In genomic region chr10:73840403-73841301, GRCh38 we compare ENCODE assay signal across 2 cellular contexts.
A peak's percentile ranks its signal among the peaks of the same experiment; 100 is the strongest.
TF ChIP-seq lines count a peak whose summit lies in the region.

No MANE protein-coding gene starts in this region.

TF ChIP-seq in HEK293, 187 proteins besides CTCF, POLR2A, EP300 and RAD21:
- TF ChIP-seq ZNF335 (tag by site-specific recombination; conservative IDR thresholded peaks at IDR 0.05), result no peak
- TF ChIP-seq PRDM6 (tag by site-specific recombination; IDR thresholded peaks at IDR 0.05), result no peak
- 0 out of 2 replicates have a peak, but pooled peaks have one; percentile 13 for TF ChIP-seq ZIC2 (tag by site-specific recombination; IDR thresholded peaks at IDR 0.05)

TF ChIP-seq in HepG2, 621 proteins besides CTCF, POLR2A, EP300 and RAD21 (continues in another document):
- TF ChIP-seq, protein P1, sequence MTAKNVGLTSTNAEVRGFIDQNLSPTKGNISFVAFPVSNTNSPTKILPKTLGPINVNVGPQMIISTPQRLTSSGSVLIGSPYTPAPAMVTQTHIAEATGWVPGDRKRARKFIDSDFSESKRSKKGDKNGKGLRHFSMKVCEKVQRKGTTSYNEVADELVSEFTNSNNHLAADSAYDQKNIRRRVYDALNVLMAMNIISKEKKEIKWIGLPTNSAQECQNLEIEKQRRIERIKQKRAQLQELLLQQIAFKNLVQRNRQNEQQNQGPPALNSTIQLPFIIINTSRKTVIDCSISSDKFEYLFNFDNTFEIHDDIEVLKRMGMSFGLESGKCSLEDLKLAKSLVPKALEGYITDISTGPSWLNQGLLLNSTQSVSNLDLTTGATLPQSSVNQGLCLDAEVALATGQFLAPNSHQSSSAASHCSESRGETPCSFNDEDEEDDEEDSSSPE (CRISPR knock-in tag; IDR thresholded peaks at IDR 0.05), result no peak
- TF ChIP-seq, protein P2, sequence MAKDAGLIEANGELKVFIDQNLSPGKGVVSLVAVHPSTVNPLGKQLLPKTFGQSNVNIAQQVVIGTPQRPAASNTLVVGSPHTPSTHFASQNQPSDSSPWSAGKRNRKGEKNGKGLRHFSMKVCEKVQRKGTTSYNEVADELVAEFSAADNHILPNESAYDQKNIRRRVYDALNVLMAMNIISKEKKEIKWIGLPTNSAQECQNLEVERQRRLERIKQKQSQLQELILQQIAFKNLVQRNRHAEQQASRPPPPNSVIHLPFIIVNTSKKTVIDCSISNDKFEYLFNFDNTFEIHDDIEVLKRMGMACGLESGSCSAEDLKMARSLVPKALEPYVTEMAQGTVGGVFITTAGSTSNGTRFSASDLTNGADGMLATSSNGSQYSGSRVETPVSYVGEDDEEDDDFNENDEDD (CRISPR knock-in tag; IDR thresholded peaks at IDR 0.05; ENCODE audit: borderline replicate concordance), result peak; percentile 42; the same call in 1 of the 2 replicates
- TF ChIP-seq EHMT2 (IDR thresholded peaks at IDR 0.05; ENCODE audit: borderline replicate concordance, low read depth, low read length) (no peak; the same call in 1 of the 2 replicates), ZNF607 (CRISPR knock-in tag; IDR thresholded peaks at IDR 0.05; ENCODE audit: borderline replicate concordance) (no peak), MIXL1 (CRISPR knock-in tag; IDR thresholded peaks at IDR 0.05) (peak; percentile 69), SYNCRIP (IDR thresholded peaks at IDR 0.05; ENCODE audit: insufficient read depth, low read depth, low read length) (no peak), ZNF530 (CRISPR knock-in tag; IDR thresholded peaks at IDR 0.05; ENCODE audit: low read depth) (no peak), NR3C1 (CRISPR knock-in tag; IDR thresholded peaks at IDR 0.05) (no peak), ZNF264 (CRISPR knock-in tag; IDR thresholded peaks at IDR 0.05) (peak; percentile 89), ELF1 (CRISPR knock-in tag; IDR thresholded peaks at IDR 0.05) (peak; percentile 83), PRDM10 (CRISPR knock-in tag; IDR thresholded peaks at IDR 0.05; ENCODE audit: low read depth) (peak; percentile 91), ZNF558 (CRISPR knock-in tag; IDR thresholded peaks at IDR 0.05; ENCODE audit: borderline replicate concordance) (no peak), DNMT1 (CRISPR knock-in tag; IDR thresholded peaks at IDR 0.05) (no peak)
- TF ChIP-seq, protein P3, sequence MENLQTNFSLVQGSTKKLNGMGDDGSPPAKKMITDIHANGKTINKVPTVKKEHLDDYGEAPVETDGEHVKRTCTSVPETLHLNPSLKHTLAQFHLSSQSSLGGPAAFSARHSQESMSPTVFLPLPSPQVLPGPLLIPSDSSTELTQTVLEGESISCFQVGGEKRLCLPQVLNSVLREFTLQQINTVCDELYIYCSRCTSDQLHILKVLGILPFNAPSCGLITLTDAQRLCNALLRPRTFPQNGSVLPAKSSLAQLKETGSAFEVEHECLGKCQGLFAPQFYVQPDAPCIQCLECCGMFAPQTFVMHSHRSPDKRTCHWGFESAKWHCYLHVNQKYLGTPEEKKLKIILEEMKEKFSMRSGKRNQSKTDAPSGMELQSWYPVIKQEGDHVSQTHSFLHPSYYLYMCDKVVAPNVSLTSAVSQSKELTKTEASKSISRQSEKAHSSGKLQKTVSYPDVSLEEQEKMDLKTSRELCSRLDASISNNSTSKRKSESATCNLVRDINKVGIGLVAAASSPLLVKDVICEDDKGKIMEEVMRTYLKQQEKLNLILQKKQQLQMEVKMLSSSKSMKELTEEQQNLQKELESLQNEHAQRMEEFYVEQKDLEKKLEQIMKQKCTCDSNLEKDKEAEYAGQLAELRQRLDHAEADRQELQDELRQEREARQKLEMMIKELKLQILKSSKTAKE (CRISPR knock-in tag; IDR thresholded peaks at IDR 0.05; ENCODE audit: borderline replicate concordance), result peak; percentile 63; the same call in 1 of the 2 replicates
- TF ChIP-seq, protein P4, sequence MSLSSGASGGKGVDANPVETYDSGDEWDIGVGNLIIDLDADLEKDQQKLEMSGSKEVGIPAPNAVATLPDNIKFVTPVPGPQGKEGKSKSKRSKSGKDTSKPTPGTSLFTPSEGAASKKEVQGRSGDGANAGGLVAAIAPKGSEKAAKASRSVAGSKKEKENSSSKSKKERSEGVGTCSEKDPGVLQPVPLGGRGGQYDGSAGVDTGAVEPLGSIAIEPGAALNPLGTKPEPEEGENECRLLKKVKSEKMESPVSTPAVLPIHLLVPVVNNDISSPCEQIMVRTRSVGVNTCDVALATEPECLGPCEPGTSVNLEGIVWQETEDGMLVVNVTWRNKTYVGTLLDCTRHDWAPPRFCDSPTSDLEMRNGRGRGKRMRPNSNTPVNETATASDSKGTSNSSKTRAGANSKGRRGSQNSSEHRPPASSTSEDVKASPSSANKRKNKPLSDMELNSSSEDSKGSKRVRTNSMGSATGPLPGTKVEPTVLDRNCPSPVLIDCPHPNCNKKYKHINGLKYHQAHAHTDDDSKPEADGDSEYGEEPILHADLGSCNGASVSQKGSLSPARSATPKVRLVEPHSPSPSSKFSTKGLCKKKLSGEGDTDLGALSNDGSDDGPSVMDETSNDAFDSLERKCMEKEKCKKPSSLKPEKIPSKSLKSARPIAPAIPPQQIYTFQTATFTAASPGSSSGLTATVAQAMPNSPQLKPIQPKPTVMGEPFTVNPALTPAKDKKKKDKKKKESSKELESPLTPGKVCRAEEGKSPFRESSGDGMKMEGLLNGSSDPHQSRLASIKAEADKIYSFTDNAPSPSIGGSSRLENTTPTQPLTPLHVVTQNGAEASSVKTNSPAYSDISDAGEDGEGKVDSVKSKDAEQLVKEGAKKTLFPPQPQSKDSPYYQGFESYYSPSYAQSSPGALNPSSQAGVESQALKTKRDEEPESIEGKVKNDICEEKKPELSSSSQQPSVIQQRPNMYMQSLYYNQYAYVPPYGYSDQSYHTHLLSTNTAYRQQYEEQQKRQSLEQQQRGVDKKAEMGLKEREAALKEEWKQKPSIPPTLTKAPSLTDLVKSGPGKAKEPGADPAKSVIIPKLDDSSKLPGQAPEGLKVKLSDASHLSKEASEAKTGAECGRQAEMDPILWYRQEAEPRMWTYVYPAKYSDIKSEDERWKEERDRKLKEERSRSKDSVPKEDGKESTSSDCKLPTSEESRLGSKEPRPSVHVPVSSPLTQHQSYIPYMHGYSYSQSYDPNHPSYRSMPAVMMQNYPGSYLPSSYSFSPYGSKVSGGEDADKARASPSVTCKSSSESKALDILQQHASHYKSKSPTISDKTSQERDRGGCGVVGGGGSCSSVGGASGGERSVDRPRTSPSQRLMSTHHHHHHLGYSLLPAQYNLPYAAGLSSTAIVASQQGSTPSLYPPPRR (CRISPR knock-in tag; IDR thresholded peaks at IDR 0.05; ENCODE audit: borderline replicate concordance), result peak; percentile 56; the same call in 1 of the 2 replicates
- TF ChIP-seq, protein P5, sequence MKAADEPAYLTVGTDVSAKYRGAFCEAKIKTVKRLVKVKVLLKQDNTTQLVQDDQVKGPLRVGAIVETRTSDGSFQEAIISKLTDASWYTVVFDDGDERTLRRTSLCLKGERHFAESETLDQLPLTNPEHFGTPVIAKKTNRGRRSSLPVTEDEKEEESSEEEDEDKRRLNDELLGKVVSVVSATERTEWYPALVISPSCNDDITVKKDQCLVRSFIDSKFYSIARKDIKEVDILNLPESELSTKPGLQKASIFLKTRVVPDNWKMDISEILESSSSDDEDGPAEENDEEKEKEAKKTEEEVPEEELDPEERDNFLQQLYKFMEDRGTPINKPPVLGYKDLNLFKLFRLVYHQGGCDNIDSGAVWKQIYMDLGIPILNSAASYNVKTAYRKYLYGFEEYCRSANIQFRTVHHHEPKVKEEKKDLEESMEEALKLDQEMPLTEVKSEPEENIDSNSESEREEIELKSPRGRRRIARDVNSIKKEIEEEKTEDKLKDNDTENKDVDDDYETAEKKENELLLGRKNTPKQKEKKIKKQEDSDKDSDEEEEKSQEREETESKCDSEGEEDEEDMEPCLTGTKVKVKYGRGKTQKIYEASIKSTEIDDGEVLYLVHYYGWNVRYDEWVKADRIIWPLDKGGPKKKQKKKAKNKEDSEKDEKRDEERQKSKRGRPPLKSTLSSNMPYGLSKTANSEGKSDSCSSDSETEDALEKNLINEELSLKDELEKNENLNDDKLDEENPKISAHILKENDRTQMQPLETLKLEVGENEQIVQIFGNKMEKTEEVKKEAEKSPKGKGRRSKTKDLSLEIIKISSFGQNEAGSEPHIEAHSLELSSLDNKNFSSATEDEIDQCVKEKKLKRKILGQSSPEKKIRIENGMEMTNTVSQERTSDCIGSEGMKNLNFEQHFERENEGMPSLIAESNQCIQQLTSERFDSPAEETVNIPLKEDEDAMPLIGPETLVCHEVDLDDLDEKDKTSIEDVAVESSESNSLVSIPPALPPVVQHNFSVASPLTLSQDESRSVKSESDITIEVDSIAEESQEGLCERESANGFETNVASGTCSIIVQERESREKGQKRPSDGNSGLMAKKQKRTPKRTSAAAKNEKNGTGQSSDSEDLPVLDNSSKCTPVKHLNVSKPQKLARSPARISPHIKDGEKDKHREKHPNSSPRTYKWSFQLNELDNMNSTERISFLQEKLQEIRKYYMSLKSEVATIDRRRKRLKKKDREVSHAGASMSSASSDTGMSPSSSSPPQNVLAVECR (CRISPR knock-in tag; IDR thresholded peaks at IDR 0.05; ENCODE audit: borderline replicate concordance), result peak; percentile 59; the same call in 1 of the 2 replicates
- TF ChIP-seq, protein P6, sequence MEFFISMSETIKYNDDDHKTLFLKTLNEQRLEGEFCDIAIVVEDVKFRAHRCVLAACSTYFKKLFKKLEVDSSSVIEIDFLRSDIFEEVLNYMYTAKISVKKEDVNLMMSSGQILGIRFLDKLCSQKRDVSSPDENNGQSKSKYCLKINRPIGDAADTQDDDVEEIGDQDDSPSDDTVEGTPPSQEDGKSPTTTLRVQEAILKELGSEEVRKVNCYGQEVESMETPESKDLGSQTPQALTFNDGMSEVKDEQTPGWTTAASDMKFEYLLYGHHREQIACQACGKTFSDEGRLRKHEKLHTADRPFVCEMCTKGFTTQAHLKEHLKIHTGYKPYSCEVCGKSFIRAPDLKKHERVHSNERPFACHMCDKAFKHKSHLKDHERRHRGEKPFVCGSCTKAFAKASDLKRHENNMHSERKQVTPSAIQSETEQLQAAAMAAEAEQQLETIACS (CRISPR knock-in tag; IDR thresholded peaks at IDR 0.05), result no peak
- TF ChIP-seq, protein P7, sequence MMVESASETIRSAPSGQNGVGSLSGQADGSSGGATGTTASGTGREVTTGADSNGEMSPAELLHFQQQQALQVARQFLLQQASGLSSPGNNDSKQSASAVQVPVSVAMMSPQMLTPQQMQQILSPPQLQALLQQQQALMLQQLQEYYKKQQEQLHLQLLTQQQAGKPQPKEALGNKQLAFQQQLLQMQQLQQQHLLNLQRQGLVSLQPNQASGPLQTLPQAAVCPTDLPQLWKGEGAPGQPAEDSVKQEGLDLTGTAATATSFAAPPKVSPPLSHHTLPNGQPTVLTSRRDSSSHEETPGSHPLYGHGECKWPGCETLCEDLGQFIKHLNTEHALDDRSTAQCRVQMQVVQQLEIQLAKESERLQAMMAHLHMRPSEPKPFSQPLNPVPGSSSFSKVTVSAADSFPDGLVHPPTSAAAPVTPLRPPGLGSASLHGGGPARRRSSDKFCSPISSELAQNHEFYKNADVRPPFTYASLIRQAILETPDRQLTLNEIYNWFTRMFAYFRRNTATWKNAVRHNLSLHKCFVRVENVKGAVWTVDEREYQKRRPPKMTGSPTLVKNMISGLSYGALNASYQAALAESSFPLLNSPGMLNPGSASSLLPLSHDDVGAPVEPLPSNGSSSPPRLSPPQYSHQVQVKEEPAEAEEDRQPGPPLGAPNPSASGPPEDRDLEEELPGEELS (CRISPR knock-in tag; IDR thresholded peaks at IDR 0.05), result peak; percentile 85
- TF ChIP-seq, protein P8, sequence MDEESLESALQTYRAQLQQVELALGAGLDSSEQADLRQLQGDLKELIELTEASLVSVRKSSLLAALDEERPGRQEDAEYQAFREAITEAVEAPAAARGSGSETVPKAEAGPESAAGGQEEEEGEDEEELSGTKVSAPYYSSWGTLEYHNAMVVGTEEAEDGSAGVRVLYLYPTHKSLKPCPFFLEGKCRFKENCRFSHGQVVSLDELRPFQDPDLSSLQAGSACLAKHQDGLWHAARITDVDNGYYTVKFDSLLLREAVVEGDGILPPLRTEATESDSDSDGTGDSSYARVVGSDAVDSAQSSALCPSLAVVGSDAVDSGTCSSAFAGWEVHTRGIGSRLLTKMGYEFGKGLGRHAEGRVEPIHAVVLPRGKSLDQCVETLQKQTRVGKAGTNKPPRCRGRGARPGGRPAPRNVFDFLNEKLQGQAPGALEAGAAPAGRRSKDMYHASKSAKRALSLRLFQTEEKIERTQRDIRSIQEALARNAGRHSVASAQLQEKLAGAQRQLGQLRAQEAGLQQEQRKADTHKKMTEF (CRISPR knock-in tag; IDR thresholded peaks at IDR 0.05), result peak; percentile 70; the same call in 1 of the 2 replicates
